In genomic region chr5:78591227-78591626, GRCh38 we compare ENCODE assay signal across 11 cellular contexts. TPM values are rescaled to one million over a fixed set of nuclear protein-coding genes. Genes with fewer than 3 reads are reported as not detected.
DNase-seq lines count a peak whose midpoint lies in the region; ATAC-seq, FAIRE-seq and TF ChIP-seq lines count a peak whose summit lies in the region.
"Had no signal": no experiment of that assay in that cellular context is flagged by ENCODE, and none has a peak within 500 bp of the region (broad histone marks: within the 10 kb centered on the region; RNA-seq: fewer than 3 reads in every experiment).

No MANE protein-coding gene starts in this region.

- CTCF ChIA-PET in SK-N-SH (lab: Yijun Ruan, JAX), result interaction anchor here (1.2 kb wide), 1 partner anchor 169 kb away, joined by 3 read pairs; no protein-coding TSS in a partner anchor

- H3K9ac ChIP-seq in SK-N-SH, result peak overlapping the region; percentile 75
- peak overlapping the region; percentile 72 for H3K9ac ChIP-seq in skeletal muscle satellite cell (ENCODE audit: low read depth, low read length)

- no peak overlapping the region for H2AFZ ChIP-seq in SK-N-SH (ENCODE audit: low read depth)

- H3K27ac ChIP-seq in SK-N-SH (ENCODE audit: low read depth in 2 of 2, low read length in 1 of 2), result peak overlapping the region; percentile 53 to 100; a peak in 3 of 4 replicates
- H3K27ac ChIP-seq: ovary had no signal

- no peak for TF ChIP-seq RAD21 in SK-N-SH (IDR thresholded peaks at IDR 0.05; ENCODE audit: low read length)

- H3K4me2 ChIP-seq in SK-N-SH (peak overlapping the region; percentile 38), skeletal muscle satellite cell (ENCODE audit: low read length) (peak overlapping the region; percentile 45)

- H4K20me1 ChIP-seq in SK-N-SH (ENCODE audit: insufficient read depth), result no peaks in the 10 kb centered on the region

- H3K36me3 ChIP-seq in SK-N-SH (replicated peaks in 1 of 2; ENCODE audit: control insufficient read depth in 1 of 2, insufficient read depth in 2 of 2, low read length in 1 of 2) (peaks cover 0 to 19% of the 10 kb centered on the region in 2 experiments), skeletal muscle satellite cell (ENCODE audit: insufficient read depth, low read length) (no peaks in the 10 kb centered on the region)
- H3K36me3 ChIP-seq: ovary had no signal

- WGBS in SK-N-SH (ENCODE audit: low lambda C conversion rate), result 21% methylated on average over 4 of the region's 4 CpGs

- POLR2A ChIA-PET in SK-N-SH (lab: Yijun Ruan, JAX), result no interaction called here

- peaks cover 51 to 70% of the 10 kb centered on the region in 2 experiments for H3K4me1 ChIP-seq in SK-N-SH (ENCODE audit: control insufficient read depth in 1 of 2, insufficient read depth in 2 of 2, low read depth in 1 of 2, low read length in 1 of 2)
- peaks cover 90% of the 10 kb centered on the region for H3K4me1 ChIP-seq in skeletal muscle satellite cell (ENCODE audit: control insufficient read depth, insufficient read depth, low read length)

- peaks cover 54% of the 10 kb centered on the region for H3F3A ChIP-seq in SK-N-SH (replicated peaks; ENCODE audit: insufficient read depth)

- H3K9me2 ChIP-seq in SK-N-SH, result no peaks in the 10 kb centered on the region

- H3K9me3 ChIP-seq in SK-N-SH (no peaks in the 10 kb centered on the region), skeletal muscle satellite cell (replicated peaks; ENCODE audit: low read length) (no peaks in the 10 kb centered on the region)
- H3K9me3 ChIP-seq: ovary had no signal

- no peaks in the 10 kb centered on the region for H3K27me3 ChIP-seq in SK-N-SH (ENCODE audit: insufficient read depth)
- no peaks in the 10 kb centered on the region for H3K27me3 ChIP-seq in skeletal muscle satellite cell (ENCODE audit: control insufficient read depth, insufficient read depth, low read length)
- H3K27me3 ChIP-seq: ovary had no signal

- peaks cover 84% of the 10 kb centered on the region for H3K79me2 ChIP-seq in SK-N-SH (ENCODE audit: insufficient read depth)

- TF ChIP-seq EP300 in SK-N-SH (IDR thresholded peaks at IDR 0.05; ENCODE audit: borderline replicate concordance in 1 of 2, low read depth in 1 of 2, low read length in 1 of 2), result 0 out of 4 replicates have a peak, but pooled peaks of 1 of the 2 experiments have one; percentile 5

- DNase-seq in GM19239 (ENCODE audit: insufficient read length, low spot score) (no peak), SK-N-SH (no peak), fibroblast of peridontal ligament (ENCODE audit: extremely low read depth) (peak; percentile 74), 8988T (no peak), cerebellar nuclear complex (lab: John Stamatoyannopoulos, UW) (no peak), SW480 (ENCODE audit: low spot score) (no peak)
- DNase-seq: activated T-cell treated with anti-CD3 and anti-CD28 coated beads, Interleukin-2, amount 50 U/mL, for 4 hours; ovary had no signal

- H3K4me3 ChIP-seq in SK-N-SH (ENCODE audit: low read depth in 2 of 2, low read length in 1 of 2), result no peak overlapping the region
- peak overlapping the region; percentile 11 for H3K4me3 ChIP-seq in skeletal muscle satellite cell (ENCODE audit: low read length)
- H3K4me3 ChIP-seq: coronary artery, ovary had no signal

- no peak for ATAC-seq in GM19351 (IDR thresholded peaks at IDR 0.05; ENCODE audit: unreplicated experiment)
- ATAC-seq: activated T-cell treated with anti-CD3 and anti-CD28 coated beads, Interleukin-2, amount 50 U/mL, for 4 hours had no signal

- TF ChIP-seq CTCF in SK-N-SH (IDR thresholded peaks at IDR 0.05), result no peak

- FAIRE-seq in GM19239 (lab: Jason Lieb, UNC), result peak; percentile 49

TF ChIP-seq in SK-N-SH, 30 proteins besides CTCF, POLR2A, EP300 and RAD21 (continues in another document):
- no peak for TF ChIP-seq ZBTB33 (IDR thresholded peaks at IDR 0.05; ENCODE audit: borderline replicate concordance, low read depth)
- TF ChIP-seq TCF12 (IDR thresholded peaks at IDR 0.05), result peak; percentile 50
- no peak for TF ChIP-seq REST (IDR thresholded peaks at IDR 0.05; ENCODE audit: low read depth, low read length)
- TF ChIP-seq ELF1 (IDR thresholded peaks at IDR 0.05), result no peak
- TF ChIP-seq NRF1 (IDR thresholded peaks at IDR 0.05; ENCODE audit: low read depth, low read length), result no peak
- no peak for TF ChIP-seq TEAD4 (IDR thresholded peaks at IDR 0.05; ENCODE audit: borderline replicate concordance, insufficient read depth)
- no peak for TF ChIP-seq RFX5 (IDR thresholded peaks at IDR 0.05; ENCODE audit: low read length)
- no peak for TF ChIP-seq MAX (IDR thresholded peaks at IDR 0.05; ENCODE audit: low read depth)
- peak; percentile 65 for TF ChIP-seq JUND (IDR thresholded peaks at IDR 0.05)
- TF ChIP-seq FOSL2 (IDR thresholded peaks at IDR 0.05; ENCODE audit: borderline replicate concordance, low read depth), result peak; percentile 44; the same call in 1 of the 2 replicates
- peak; percentile 29; the same call in 1 of the 2 replicates for TF ChIP-seq RXRA (IDR thresholded peaks at IDR 0.05; ENCODE audit: borderline replicate concordance, low read depth)
- TF ChIP-seq GABPA (IDR thresholded peaks at IDR 0.05; ENCODE audit: low read depth), result no peak
- no peak for TF ChIP-seq POLR2AphosphoS5 (IDR thresholded peaks at IDR 0.05; ENCODE audit: low read depth, low read length)
- no peak for TF ChIP-seq EZH2phosphoT487 (IDR thresholded peaks at IDR 0.05; ENCODE audit: borderline replicate concordance, low read depth)
- TF ChIP-seq USF1 (IDR thresholded peaks at IDR 0.05; ENCODE audit: borderline replicate concordance, low read depth), result no peak
- TF ChIP-seq SMC3 (IDR thresholded peaks at IDR 0.05; ENCODE audit: low read depth, low read length), result no peak
- TF ChIP-seq IRF3 (IDR thresholded peaks at IDR 0.05; ENCODE audit: low read depth, low read length), result no peak
- no peak for TF ChIP-seq RCOR1 (IDR thresholded peaks at IDR 0.05; ENCODE audit: low read length)
- TF ChIP-seq YY1 (IDR thresholded peaks at IDR 0.05; ENCODE audit: low read depth), result no peak

RNA-seq across cellular contexts. Expression of gene LHFPL2, which starts 57.3 kb away (rescaled TPM):
- 8.6 and 10.4 TPM in 2 replicates for polyA plus RNA-seq in SK-N-SH (2012; rRNA removed)
- polyA plus RNA-seq in SK-N-SH (2012; cell fraction: cytosol; rRNA removed), result 10.1 and 10.4 TPM in 2 replicates
- 8.4 and 14.2 TPM in 2 replicates for polyA plus RNA-seq in SK-N-SH (2012; cell fraction: nucleus; rRNA removed)
- 36.0 and 46.9 TPM in 2 replicates for total RNA-seq in skeletal muscle satellite cell (2012; rRNA removed)
